In the genomic region with DNA sequence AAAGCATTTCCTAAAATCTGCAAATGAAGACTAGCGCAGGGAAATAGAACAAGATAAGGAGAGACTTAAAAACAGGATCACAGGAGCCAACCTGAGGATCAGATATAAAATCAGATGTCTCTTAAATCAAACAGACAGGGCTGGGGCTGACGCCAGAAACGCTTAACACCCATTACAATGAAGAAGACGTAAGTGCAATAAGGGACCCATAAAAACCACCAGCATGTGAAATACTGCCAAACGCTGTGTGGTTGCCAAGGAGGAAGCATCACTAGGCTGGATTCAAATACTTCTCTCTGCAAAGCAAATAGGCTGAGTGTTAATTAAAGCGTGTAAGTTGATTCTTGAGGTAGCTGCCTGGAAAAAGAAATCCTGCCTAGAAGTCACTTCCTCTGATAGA, we compare ENCODE assay signal across 10 cellular contexts.
DNase-seq lines count a peak whose midpoint lies in the region; TF ChIP-seq lines count a peak whose summit lies in the region.
"Had no signal": no experiment of that assay in that cellular context is flagged by ENCODE, and none has a peak within 500 bp of the region (broad histone marks: within the 10 kb centered on the region; RNA-seq: fewer than 3 reads in every experiment).

No MANE protein-coding gene starts in this region.

- H3K36me3 ChIP-seq in MM.1S (replicated peaks; ENCODE audit: insufficient read depth, low read length): no peaks in the 10 kb centered on the region

- no peaks in the 10 kb centered on the region for H3K4me1 ChIP-seq in MM.1S (ENCODE audit: low read length)

- no peaks in the 10 kb centered on the region for H3F3A ChIP-seq in MM.1S (ENCODE audit: insufficient read depth, low read length)

- DNase-seq in MV-4-11 (lab: John Stamatoyannopoulos, UW) (peak; percentile 59), NCI-H69 (lab: John Stamatoyannopoulos, UW) (peak; percentile 98), head of caudate nucleus (peak in 26 of 42 donors; percentile 4 to 58 (median 26)), MM.1S (no peak), NCI-H226 (no peak)
- no peak for DNase-seq in activated CD4-positive, alpha-beta T cell treated with anti-CD3 and anti-CD28 coated beads, Interleukin-2, amount 10 ng/mL, durations not matched to agents 24 days and 14 days
- no peak for DNase-seq in stimulated activated CD4-positive, alpha-beta T cell treated with anti-CD3 and anti-CD28 coated beads, Interleukin-2, amount 100 ng/mL, for 24 hours
- DNase-seq: activated T-cell treated with anti-CD3 and anti-CD28 coated beads, Interleukin-2, amount 50 U/mL, for 1 hour; occipital lobe had no signal

- intact Hi-C loops in head of caudate nucleus (cut with DNase I): no loop called here
- intact Hi-C loops in activated CD4-positive, alpha-beta T cell treated with anti-CD3 and anti-CD28 coated beads, Interleukin-2, amount 10 ng/mL, durations not matched to agents 24 days and 14 days (cut with micrococcal nuclease): no loop called here

- no peaks in the 10 kb centered on the region for H4K20me1 ChIP-seq in MM.1S (ENCODE audit: insufficient read depth, low read length)

- H3K4me2 ChIP-seq in MM.1S (ENCODE audit: low read depth, low read length): no peak overlapping the region

- no peaks in the 10 kb centered on the region for H3K36me3 Mint-ChIP-seq in activated CD4-positive, alpha-beta T cell treated with anti-CD3 and anti-CD28 coated beads, Interleukin-2, amount 10 ng/mL, durations not matched to agents 24 days and 14 days (ENCODE audit: low read depth)

- H3K9ac ChIP-seq in MM.1S (ENCODE audit: low read length): no peak overlapping the region

- H3K4me3 Mint-ChIP-seq in activated CD4-positive, alpha-beta T cell treated with anti-CD3 and anti-CD28 coated beads, Interleukin-2, amount 10 ng/mL, durations not matched to agents 24 days and 14 days: no peak overlapping the region

- H3K9me3 Mint-ChIP-seq in activated CD4-positive, alpha-beta T cell treated with anti-CD3 and anti-CD28 coated beads, Interleukin-2, amount 10 ng/mL, durations not matched to agents 24 days and 14 days: no peaks in the 10 kb centered on the region

- no peaks in the 10 kb centered on the region for H3K4me1 Mint-ChIP-seq in activated CD4-positive, alpha-beta T cell treated with anti-CD3 and anti-CD28 coated beads, Interleukin-2, amount 10 ng/mL, durations not matched to agents 24 days and 14 days

- no peaks in the 10 kb centered on the region for H3K27me3 ChIP-seq in MM.1S (replicated peaks; ENCODE audit: insufficient read depth, low read length)

- no peak overlapping the region for H3K4me3 ChIP-seq in MM.1S (ENCODE audit: low read length)

- H3K79me2 ChIP-seq in MM.1S (ENCODE audit: low read length): no peaks in the 10 kb centered on the region

- H2AFZ ChIP-seq in MM.1S (ENCODE audit: low read length): no peak overlapping the region

- TF ChIP-seq CTCF in 22Rv1 (IDR thresholded peaks at IDR 0.05) (no peak), MM.1S (IDR thresholded peaks at IDR 0.05; ENCODE audit: low read length) (no peak)

- no peaks in the 10 kb centered on the region for H3K27me3 Mint-ChIP-seq in activated CD4-positive, alpha-beta T cell treated with anti-CD3 and anti-CD28 coated beads, Interleukin-2, amount 10 ng/mL, durations not matched to agents 24 days and 14 days

- H3K9me3 ChIP-seq in MM.1S (replicated peaks; ENCODE audit: insufficient read depth, low read length): no peaks in the 10 kb centered on the region

- H3K27ac Mint-ChIP-seq in activated CD4-positive, alpha-beta T cell treated with anti-CD3 and anti-CD28 coated beads, Interleukin-2, amount 10 ng/mL, durations not matched to agents 24 days and 14 days: no peak overlapping the region

- H3K27ac ChIP-seq in 22Rv1: peak overlapping the region; percentile 84
- no peak overlapping the region for H3K27ac ChIP-seq in MM.1S (ENCODE audit: low read length)

- no peaks in the 10 kb centered on the region for H3K9me2 ChIP-seq in MM.1S (replicated peaks; ENCODE audit: insufficient read depth, low read length)

Comparison
In these comparisons a context has a peak if more than half of its experiments do, and no peak if none do; other contexts are left out.
1. DNase-seq: peak in MV-4-11 (single experiment), NCI-H69 (single experiment) and head of caudate nucleus (26 of 42); none in MM.1S (single experiment), activated CD4-positive, alpha-beta T cell treated with anti-CD3 and anti-CD28 coated beads, Interleukin-2, amount 10 ng/mL, durations not matched to agents 24 days and 14 days (single experiment), NCI-H226 (single experiment) and stimulated activated CD4-positive, alpha-beta T cell treated with anti-CD3 and anti-CD28 coated beads, Interleukin-2, amount 100 ng/mL, for 24 hours (0 of 2).